ENCODE assay signal across 9 cellular contexts in the genomic region with DNA sequence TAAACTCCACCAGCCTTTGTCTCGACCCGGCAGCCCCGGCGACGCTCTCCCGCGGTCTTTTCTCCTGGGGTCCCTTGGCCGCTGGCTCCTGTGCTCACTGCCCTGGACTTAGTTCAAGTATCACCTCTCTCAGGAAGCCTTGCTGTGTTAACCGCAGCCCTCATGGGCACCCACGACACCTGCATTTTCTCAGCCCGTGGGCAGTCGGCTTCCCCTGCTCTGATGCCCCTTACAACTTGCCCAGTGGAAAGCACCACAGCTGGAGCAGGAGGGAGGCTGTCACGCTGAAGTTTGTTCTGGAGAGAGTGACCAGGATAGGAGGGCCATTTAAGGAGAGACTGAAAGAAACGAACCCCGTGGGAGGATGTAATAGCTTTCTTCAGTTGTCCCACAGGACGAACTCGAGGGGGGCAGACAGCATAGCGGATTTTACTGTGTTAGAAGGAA.
A peak's percentile ranks its signal among the peaks of the same experiment; 100 is the strongest.
DNase-seq lines count a peak whose midpoint lies in the region; ATAC-seq lines count a peak whose summit lies in the region.
"Had no signal": no experiment of that assay in that cellular context is flagged by ENCODE, and none has a peak within 500 bp of the region (broad histone marks: within the 10 kb centered on the region; RNA-seq: fewer than 3 reads in every experiment).

No MANE protein-coding gene starts in this region.

- H3K9me3 Mint-ChIP-seq in stimulated activated effector memory CD8-positive, alpha-beta T cell treated with anti-CD3 and anti-CD28 coated beads, Interleukin-12 subunit alpha, Interleukin-12 subunit beta, amount 100 ng/mL, for 72 hours, result no peaks in the 10 kb centered on the region
- H3K9me3 Mint-ChIP-seq: activated naive CD4-positive, alpha-beta T cell treated with anti-CD3 and anti-CD28 coated beads, Interleukin-2, amount 50 U/mL, for 24 hours had no signal

- H3K4me1 Mint-ChIP-seq in stimulated activated effector memory CD8-positive, alpha-beta T cell treated with anti-CD3 and anti-CD28 coated beads, Interleukin-12 subunit alpha, Interleukin-12 subunit beta, amount 100 ng/mL, for 72 hours, result peaks cover 9% of the 10 kb centered on the region

- peak overlapping the region; percentile 68 for H3K4me3 ChIP-seq in GM08714 (ENCODE audit: low read length)

- no peak overlapping the region for H3K27ac Mint-ChIP-seq in stimulated activated effector memory CD8-positive, alpha-beta T cell treated with anti-CD3 and anti-CD28 coated beads, Interleukin-12 subunit alpha, Interleukin-12 subunit beta, amount 100 ng/mL, for 72 hours
- H3K27ac Mint-ChIP-seq: activated naive CD4-positive, alpha-beta T cell treated with anti-CD3 and anti-CD28 coated beads, Interleukin-2, amount 50 U/mL, for 24 hours had no signal

- ATAC-seq in GM21367 (IDR thresholded peaks at IDR 0.05; ENCODE audit: unreplicated experiment) (peak; percentile 21), HG03558 (IDR thresholded peaks at IDR 0.05; ENCODE audit: extremely low read depth, unreplicated experiment) (peak; percentile 8)
- peak; percentile 50 for ATAC-seq in stimulated activated effector memory CD8-positive, alpha-beta T cell treated with anti-CD3 and anti-CD28 coated beads, Interleukin-12 subunit alpha, Interleukin-12 subunit beta, amount 100 ng/mL, for 72 hours

- DNase-seq in amniotic epithelial cell (ENCODE audit: low read depth), result peak; percentile 22
- peak; percentile 45 for DNase-seq in iPS-NIHi7 (ENCODE audit: extremely low spot score)
- peak; percentile 16 to 72 for DNase-seq in stimulated activated effector memory CD8-positive, alpha-beta T cell treated with anti-CD3 and anti-CD28 coated beads, Interleukin-12 subunit alpha, Interleukin-12 subunit beta, amount 100 ng/mL, for 72 hours (ENCODE audit: low spot score in 2 of 2)
- DNase-seq in NCI-H2081 treated with DMSO at 0.1 percent for 48 hours (lab: John Stamatoyannopoulos, UW), result no peak
- DNase-seq in cortex of kidney (lab: John Stamatoyannopoulos, UW), result no peak

- H3K36me3 Mint-ChIP-seq in stimulated activated effector memory CD8-positive, alpha-beta T cell treated with anti-CD3 and anti-CD28 coated beads, Interleukin-12 subunit alpha, Interleukin-12 subunit beta, amount 100 ng/mL, for 72 hours, result peaks cover 16% of the 10 kb centered on the region
- H3K36me3 Mint-ChIP-seq: activated naive CD4-positive, alpha-beta T cell treated with anti-CD3 and anti-CD28 coated beads, Interleukin-2, amount 50 U/mL, for 24 hours had no signal

- no peak overlapping the region for H3K4me3 Mint-ChIP-seq in stimulated activated effector memory CD8-positive, alpha-beta T cell treated with anti-CD3 and anti-CD28 coated beads, Interleukin-12 subunit alpha, Interleukin-12 subunit beta, amount 100 ng/mL, for 72 hours
- H3K4me3 Mint-ChIP-seq: activated naive CD4-positive, alpha-beta T cell treated with anti-CD3 and anti-CD28 coated beads, Interleukin-2, amount 50 U/mL, for 24 hours had no signal

Comparison
In these comparisons a context has a peak if more than half of its experiments do, and no peak if none do; other contexts are left out.
1. DNase-seq: peak in amniotic epithelial cell (single experiment), iPS-NIHi7 (single experiment) and stimulated activated effector memory CD8-positive, alpha-beta T cell treated with anti-CD3 and anti-CD28 coated beads, Interleukin-12 subunit alpha, Interleukin-12 subunit beta, amount 100 ng/mL, for 72 hours (2 of 2); none in NCI-H2081 treated with DMSO at 0.1 percent for 48 hours (single experiment) and cortex of kidney (single experiment).
2. Peak in every context shown above with its lines, with median percentiles within 50 percentile points of each other: ATAC-seq.